Comparison of ENCODE assay signal across 10 cellular contexts in the genomic region with DNA sequence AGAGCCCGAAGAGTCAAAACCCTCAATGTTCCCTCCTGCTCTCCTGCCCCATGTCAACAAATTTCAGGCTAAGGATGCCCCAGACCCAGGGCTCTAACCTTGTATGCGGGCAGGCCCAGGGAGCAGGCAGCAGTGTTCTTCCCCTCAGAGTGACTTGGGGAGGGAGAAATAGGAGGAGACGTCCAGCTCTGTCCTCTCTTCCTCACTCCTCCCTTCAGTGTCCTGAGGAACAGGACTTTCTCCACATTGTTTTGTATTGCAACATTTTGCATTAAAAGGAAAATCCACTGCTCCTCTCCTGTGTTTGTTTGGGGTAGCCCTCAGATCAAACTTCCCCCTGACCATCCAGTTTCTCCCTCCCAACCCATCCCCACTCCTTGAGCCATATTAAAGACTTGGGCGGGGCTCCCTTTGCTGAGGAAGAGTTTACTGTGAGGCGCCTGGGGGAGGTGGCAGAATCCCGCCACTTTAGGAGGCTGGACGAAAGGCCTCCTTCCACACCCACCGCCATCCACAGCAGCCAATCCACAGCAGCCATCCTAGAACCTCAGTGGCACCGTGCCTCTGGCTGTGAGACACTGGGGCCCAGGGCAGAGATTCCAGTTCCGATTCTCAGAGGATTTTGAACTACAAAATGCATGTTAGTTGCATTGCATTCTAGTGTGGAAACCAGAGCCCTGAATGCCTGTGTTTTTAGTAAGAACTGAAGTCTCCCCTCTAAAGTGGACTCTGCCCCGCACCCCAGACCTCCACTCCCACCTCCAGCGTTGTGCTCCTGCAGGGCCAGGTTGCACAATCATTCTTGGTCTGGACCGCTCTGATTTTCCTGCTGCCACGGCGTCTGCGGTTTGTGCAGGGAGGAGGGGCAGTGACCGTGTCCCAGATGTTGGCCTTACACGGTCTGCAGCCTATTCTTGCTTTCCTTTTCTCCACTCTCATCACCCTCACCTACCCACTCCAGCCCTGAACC. TPM values are rescaled to one million over a fixed set of nuclear protein-coding genes. Genes with fewer than 3 reads are reported as not detected.
DNase-seq lines count a peak whose midpoint lies in the region; ATAC-seq and TF ChIP-seq lines count a peak whose summit lies in the region.
"Had no signal": no experiment of that assay in that cellular context is flagged by ENCODE, and none has a peak within 500 bp of the region (broad histone marks: within the 10 kb centered on the region; RNA-seq: fewer than 3 reads in every experiment).

No MANE protein-coding gene starts in this region.

- TF ChIP-seq CTCF in cardiac fibroblast (IDR thresholded peaks at IDR 0.05; ENCODE audit: low read depth, low read length) = no peak
- no peak for TF ChIP-seq CTCF in uterus (IDR thresholded peaks at IDR 0.05)
- TF ChIP-seq CTCF in foreskin keratinocyte (conservative IDR thresholded peaks at IDR 0.05) = no peak

- H3K27ac ChIP-seq in uterus (peak overlapping the region; percentile 92), foreskin keratinocyte (no peak overlapping the region)
- H3K27ac ChIP-seq: 22Rv1 had no signal

- no peaks in the 10 kb centered on the region for H3K9me3 ChIP-seq in uterus

- H3K4me1 ChIP-seq in uterus = peaks cover 8 to 18% of the 10 kb centered on the region in 2 donors
- H3K4me1 ChIP-seq in foreskin keratinocyte = peaks cover 22% of the 10 kb centered on the region

- intact Hi-C loops in uterus (cut with DNase I; ENCODE audit: low total_unique reads) = no loop called here

- ATAC-seq in GM21526 (IDR thresholded peaks at IDR 0.05; ENCODE audit: low FRiP score, unreplicated experiment) (no peak), foreskin keratinocyte (no peak)

- no peaks in the 10 kb centered on the region for H3K27me3 ChIP-seq in uterus
- no peaks in the 10 kb centered on the region for H3K27me3 ChIP-seq in foreskin keratinocyte

- no peaks in the 10 kb centered on the region for H3K36me3 ChIP-seq in uterus

- peak in 1 of 2 donors; percentile 21 for TF ChIP-seq POLR2A in uterus (IDR thresholded peaks at IDR 0.05)

- peak; percentile 10 for DNase-seq in DMS53 (lab: John Stamatoyannopoulos, UW)
- DNase-seq in DMS53 treated with DMSO at 0.1 percent for 48 hours (lab: John Stamatoyannopoulos, UW; ENCODE audit: unreplicated experiment) = no peak
- DNase-seq in cardiac fibroblast (ENCODE audit: low read depth in 2 of 2) = peak; percentile 85 to 87
- peak; percentile 38 for DNase-seq in medulla oblongata (ENCODE audit: extremely low spot score)
- peak; percentile 83 to 85 for DNase-seq in uterus
- no peak for DNase-seq in foreskin keratinocyte
- DNase-seq in CD1c-positive myeloid dendritic cell (ENCODE audit: extremely low spot score) = no peak
- DNase-seq: naive B cell had no signal

- H3K4me3 ChIP-seq in cardiac fibroblast (replicated peaks in 1 of 2; ENCODE audit: low read depth in 2 of 2, low read length in 2 of 2) = peak overlapping the region; percentile 19 to 33
- peak overlapping the region; percentile 18 to 32 for H3K4me3 ChIP-seq in uterus

RNA-seq across cellular contexts. Expression of a gene that starts 3.0 kb away (rescaled TPM):
- 100 to 1,000 TPM in 2 of 4 donors, 10 to 100 TPM in 2; 86.6 to 302 (median 122) TPM for total RNA-seq in uterus
- total RNA-seq in foreskin keratinocyte = 10.6 and 11.1 TPM in 2 replicates
- polyA plus RNA-seq in foreskin keratinocyte = 13.0 and 14.2 TPM in 2 replicates

RNA-seq across cellular contexts. Expression of a gene that starts 53.1 kb away (rescaled TPM):
- total RNA-seq in uterus (10 to 100 TPM; 21.5 to 92.7 (median 39.7) TPM), foreskin keratinocyte (25.7 and 27.0 TPM in 2 replicates)
- 4.7 and 6.1 TPM in 2 replicates for polyA plus RNA-seq in foreskin keratinocyte

Comparison
In these comparisons a context has a peak if more than half of its experiments do, and no peak if none do; other contexts are left out.
1. DNase-seq: peak in DMS53 (single experiment), cardiac fibroblast (2 of 2), medulla oblongata (single experiment) and uterus (2 of 2); none in DMS53 treated with DMSO at 0.1 percent for 48 hours (single experiment), foreskin keratinocyte (0 of 2) and CD1c-positive myeloid dendritic cell (single experiment).